33 cellular contexts compared by ENCODE assay signal in genomic region chr2:100046961-100047950, GRCh38.
"Had no signal": no experiment of that assay in that cellular context is flagged by ENCODE, and none has a peak within 500 bp of the region (broad histone marks: within the 10 kb centered on the region; RNA-seq: fewer than 3 reads in every experiment).

No MANE protein-coding gene starts in this region.

- H3K4me3 ChIP-seq: breast epithelium, gastroesophageal sphincter, left ventricle myocardium inferior, lung, mucosa of descending colon, pancreas, prostate gland, sigmoid colon, uterus had no signal

- DNase-seq: activated CD4-positive, alpha-beta memory T cell treated with anti-CD3 and anti-CD28 coated beads, Interleukin-2, amount 10 ng/mL, durations not matched to agents 7 days and 5 days; activated CD4-positive, alpha-beta T cell treated with anti-CD3 and anti-CD28 coated beads for 1 hour; activated CD4-positive, alpha-beta T cell treated with anti-CD3 and anti-CD28 coated beads, Interleukin-2, amount 10 ng/mL, durations not matched to agents 7 days and 5 days; activated CD8-positive, alpha-beta memory T cell treated with anti-CD3 and anti-CD28 coated beads, Interleukin-2, amount 50 U/mL, for 48 hours; activated naive CD8-positive, alpha-beta T cell treated with anti-CD3 and anti-CD28 coated beads, Interleukin-2, amount 50 U/mL, for 24 hours; activated T-cell treated with anti-CD3 and anti-CD28 coated beads, Interleukin-2, amount 50 U/mL, for 24 hours; amygdala; central memory CD4-positive, alpha-beta T cell; dermis blood vessel endothelial cell; effector CD4-positive, alpha-beta T cell; head of caudate nucleus; islet precursor cell; left ventricle myocardium inferior; mucosa of descending colon; nephron progenitor cell; pancreas; retina; sigmoid colon; small intestine; stimulated activated CD4-positive, alpha-beta T cell treated with anti-CD3 and anti-CD28 coated beads, Interleukin-1b, Interleukin-23, amount 100 ng/mL, for 48 hours; stimulated activated CD4-positive, alpha-beta T cell treated with anti-CD3 and anti-CD28 coated beads, Interleukin-4, amount 100 ng/mL, for 4 hours; stimulated activated CD8-positive, alpha-beta memory T cell treated with anti-CD3 and anti-CD28 coated beads, Interleukin-4, amount 100 ng/mL, for 48 hours; stimulated activated naive CD8-positive, alpha-beta T cell treated with anti-CD3 and anti-CD28 coated beads, Interleukin-15, amount 100 ng/mL, for 72 hours; substantia nigra; T-helper 17 cell; T1000; uterus had no signal

- H3K9me3 ChIP-seq: breast epithelium, gastroesophageal sphincter, left ventricle myocardium inferior, mucosa of descending colon, pancreas, prostate gland, sigmoid colon, uterus had no signal

- H3K27ac ChIP-seq: breast epithelium, epithelial cell of prostate, gastroesophageal sphincter, left ventricle myocardium inferior, pancreas, prostate gland, sigmoid colon, uterus had no signal

- H3K36me3 ChIP-seq: breast epithelium, gastroesophageal sphincter, left ventricle myocardium inferior, pancreas, prostate gland, sigmoid colon, uterus had no signal

- ATAC-seq: activated naive CD8-positive, alpha-beta T cell treated with anti-CD3 and anti-CD28 coated beads, Interleukin-2, amount 50 U/mL, for 24 hours; gastroesophageal sphincter; mucosa of descending colon; pancreas; stimulated activated memory B cell treated with anti-CD40 and anti-IgM and Interleukin-4, amounts not matched to agents 10 μg/mL and 1 μg/mL and 100 μg/mL, for 72 hours; stimulated activated naive CD8-positive, alpha-beta T cell treated with anti-CD3 and anti-CD28 coated beads, Interleukin-15, amount 100 ng/mL, for 72 hours; T-helper 17 cell had no signal

- H3K27me3 ChIP-seq: breast epithelium, gastroesophageal sphincter, sigmoid colon, uterus had no signal

- H3K4me1 ChIP-seq: breast epithelium, left ventricle myocardium inferior, pancreas, prostate gland, sigmoid colon, uterus had no signal
